Comparison of ENCODE assay signal across 13 cellular contexts in genomic region chr14:90645842-90646443, GRCh38.
DNase-seq lines count a peak whose midpoint lies in the region; ATAC-seq, FAIRE-seq and TF ChIP-seq lines count a peak whose summit lies in the region.
"Had no signal": no experiment of that assay in that cellular context is flagged by ENCODE, and none has a peak within 500 bp of the region (broad histone marks: within the 10 kb centered on the region; RNA-seq: fewer than 3 reads in every experiment).

No MANE protein-coding gene starts in this region.

- DNase-seq in HS-27A (ENCODE audit: low read depth) (peak; percentile 17), SW480 (ENCODE audit: low spot score) (peak; percentile 88), iPS DF 4.7 (ENCODE audit: extremely low read depth, low spot score) (peak; percentile 85), GM12891 (ENCODE audit: insufficient read length, low spot score) (no peak), NCI-H1417 (lab: John Stamatoyannopoulos, UW) (no peak)
- DNase-seq: anterior cingulate cortex; HFFc6; midbrain; NCI-H2107; stimulated activated CD4-positive, alpha-beta T cell treated with anti-CD3 and anti-CD28 coated beads, Interleukin-2, amount 100 ng/mL, for 24 hours; testis had no signal

- no peak overlapping the region for H3K4me3 ChIP-seq in skeletal muscle tissue (ENCODE audit: low read length in 3 of 3)
- H3K4me3 ChIP-seq: testis had no signal

- no peak overlapping the region for H3K9ac ChIP-seq in skeletal muscle tissue (ENCODE audit: low read depth in 1 of 3, low read length in 3 of 3)

- ATAC-seq in HG03097 (IDR thresholded peaks at IDR 0.05; ENCODE audit: low FRiP score, unreplicated experiment), result no peak

- peaks cover 27 to 47% (median 40%) of the 10 kb centered on the region in 3 donors for H3K4me1 ChIP-seq in skeletal muscle tissue (ENCODE audit: control insufficient read depth in 3 of 3, insufficient read depth in 3 of 3, low read length in 3 of 3)

- H3K27me3 ChIP-seq in skeletal muscle tissue (ENCODE audit: control insufficient read depth in 3 of 3, insufficient read depth in 3 of 3, low read length in 3 of 3), result no peaks in the 10 kb centered on the region
- H3K27me3 ChIP-seq: testis had no signal

- no peaks in the 10 kb centered on the region for H3K9me3 ChIP-seq in skeletal muscle tissue (ENCODE audit: control insufficient read depth in 3 of 3, low read length in 3 of 3)
- H3K9me3 ChIP-seq: testis had no signal

- no peak for TF ChIP-seq POLR2A in GM12891 (IDR thresholded peaks at IDR 0.05; ENCODE audit: low read depth, low read length)

- H3K36me3 ChIP-seq in skeletal muscle tissue (ENCODE audit: control insufficient read depth in 3 of 3, insufficient read depth in 3 of 3, low read length in 3 of 3), result peaks cover 0 to 16% (median 0%) of the 10 kb centered on the region in 3 donors

- H3K27ac ChIP-seq in skeletal muscle tissue (ENCODE audit: low read depth, low read length), result peak overlapping the region; percentile 52
- H3K27ac ChIP-seq: testis had no signal

- FAIRE-seq in GM12891 (lab: Jason Lieb, UNC), result no peak

TF ChIP-seq in GM12891, 5 proteins besides CTCF, POLR2A, EP300 and RAD21:
- TF ChIP-seq PAX5 (IDR thresholded peaks at IDR 0.05; ENCODE audit: insufficient read depth, low read length, severe bottlenecking) (no peak), TAF1 (IDR thresholded peaks at IDR 0.05; ENCODE audit: low read depth, low read length) (no peak), SPI1 (IDR thresholded peaks at IDR 0.05; ENCODE audit: low read depth, low read length) (no peak), POLR2AphosphoS5 (IDR thresholded peaks at IDR 0.05; ENCODE audit: low read depth, low read length) (no peak), POU2F2 (IDR thresholded peaks at IDR 0.05; ENCODE audit: low read depth, low read length) (no peak)

Comparison
In these comparisons a context has a peak if more than half of its experiments do, and no peak if none do; other contexts are left out.
1. DNase-seq: peak in HS-27A (single experiment), SW480 (single experiment) and iPS DF 4.7 (single experiment); none in GM12891 (single experiment) and NCI-H1417 (0 of 3).